In genomic region chr1:23224721-23225648, GRCh38 we compare ENCODE assay signal across 11 cellular contexts. TPM values are rescaled to one million over a fixed set of nuclear protein-coding genes. Genes with fewer than 3 reads are reported as not detected.
DNase-seq lines count a peak whose midpoint lies in the region; TF ChIP-seq lines count a peak whose summit lies in the region.
"Had no signal": no experiment of that assay in that cellular context is flagged by ENCODE, and none has a peak within 500 bp of the region (broad histone marks: within the 10 kb centered on the region; RNA-seq: fewer than 3 reads in every experiment).

No MANE protein-coding gene starts in this region.

- H3K4me3 ChIP-seq in SJCRH30 = peak overlapping the region; percentile 11; the same call in 1 of the 2 replicates
- H3K4me3 ChIP-seq in fibroblast of the aortic adventitia (ENCODE audit: low read depth, low read length) = peak overlapping the region; percentile 19
- H3K4me3 ChIP-seq in neural progenitor cell = no peak overlapping the region
- no peak overlapping the region for H3K4me3 ChIP-seq in HAP-1
- H3K4me3 ChIP-seq: sigmoid colon had no signal

- in situ Hi-C loops in HAP-1 (cut with MboI; ENCODE audit: low sequenced_read_pairs) = no loop called here

- TF ChIP-seq CTCF in fibroblast of the aortic adventitia (IDR thresholded peaks at IDR 0.05; ENCODE audit: insufficient read depth, low read length) (no peak), neural progenitor cell (IDR thresholded peaks at IDR 0.05) (no peak)

- H3K9me3 ChIP-seq in SJCRH30 (replicated peaks) (peaks cover 3% of the 10 kb centered on the region; the same call in 1 of the 2 replicates), neural progenitor cell (ENCODE audit: low read depth) (no peaks in the 10 kb centered on the region), HAP-1 (no peaks in the 10 kb centered on the region)
- H3K9me3 ChIP-seq: sigmoid colon had no signal

- H3K9me3 Mint-ChIP-seq in neural progenitor cell = peaks cover 10% of the 10 kb centered on the region

- H3K4me1 Mint-ChIP-seq in neural progenitor cell = peaks cover 4% of the 10 kb centered on the region

- H4K20me1 ChIP-seq in neural progenitor cell (ENCODE audit: low read depth) = no peaks in the 10 kb centered on the region

- H3K36me3 ChIP-seq in SJCRH30 (no peaks in the 10 kb centered on the region), neural progenitor cell (no peaks in the 10 kb centered on the region), HAP-1 (replicated peaks) (no peaks in the 10 kb centered on the region)
- H3K36me3 ChIP-seq: sigmoid colon had no signal

- peak; percentile 86 for DNase-seq in Daoy (ENCODE audit: low read depth)
- peak; percentile 29 to 46 for DNase-seq in SJCRH30
- peak; percentile 76 for DNase-seq in fibroblast of the aortic adventitia (ENCODE audit: low read depth)
- DNase-seq in neural progenitor cell (ENCODE audit: low spot score) = no peak
- DNase-seq in OCI-M1 (lab: John Stamatoyannopoulos, UW) = no peak
- DNase-seq in caudate nucleus (lab: John Stamatoyannopoulos, UW) = no peak
- no peak for DNase-seq in HAP-1 (ENCODE audit: low spot score in 2 of 2)
- no peak for DNase-seq in medulla oblongata (ENCODE audit: extremely low spot score)
- DNase-seq: MM.1S, SHP77 treated with DMSO at 0.1 percent for 48 hours, sigmoid colon had no signal

- no peaks in the 10 kb centered on the region for H3K79me2 ChIP-seq in neural progenitor cell (ENCODE audit: low read depth)

- H3K27ac ChIP-seq in SJCRH30 (no peak overlapping the region), neural progenitor cell (no peak overlapping the region), caudate nucleus (ENCODE audit: low read depth, low read length) (no peak overlapping the region)
- H3K27ac ChIP-seq: sigmoid colon had no signal

- H3K4me1 ChIP-seq in SJCRH30 = peaks cover 5% of the 10 kb centered on the region; the same call in 1 of the 2 replicates
- H3K4me1 ChIP-seq in neural progenitor cell = peaks cover 6% of the 10 kb centered on the region
- H3K4me1 ChIP-seq in HAP-1 = no peaks in the 10 kb centered on the region
- H3K4me1 ChIP-seq: sigmoid colon had no signal

- peaks cover 16% of the 10 kb centered on the region for H3K27me3 Mint-ChIP-seq in neural progenitor cell (ENCODE audit: insufficient read depth, low read depth)

- H3K4me2 ChIP-seq in neural progenitor cell = no peak overlapping the region

- no peaks in the 10 kb centered on the region for H3K36me3 Mint-ChIP-seq in neural progenitor cell

- H2AFZ ChIP-seq in neural progenitor cell (replicated peaks) = peak overlapping the region; percentile 50

- H3K27me3 ChIP-seq in SJCRH30 = peaks cover 9% of the 10 kb centered on the region; the same call in 1 of the 2 replicates
- H3K27me3 ChIP-seq in neural progenitor cell = no peaks in the 10 kb centered on the region
- 0 out of 2 replicates have a peak, but pooled peaks cover 2% of the 10 kb centered on the region for H3K27me3 ChIP-seq in HAP-1 (ENCODE audit: low read depth)

- peaks cover 11% of the 10 kb centered on the region for H3F3A ChIP-seq in neural progenitor cell (ENCODE audit: low read depth)

- no peak overlapping the region for H3K9ac ChIP-seq in neural progenitor cell

- H3K4me3 Mint-ChIP-seq in neural progenitor cell = peak overlapping the region; percentile 19

- peak overlapping the region; percentile 18 for H3K27ac Mint-ChIP-seq in neural progenitor cell

RNA-seq across cellular contexts. Expression of gene HTR1D, which starts 7.7 kb away (rescaled TPM):
- 3.1 and 5.0 TPM in 2 replicates for total RNA-seq in Daoy (2014; rRNA removed; shearing (Covaris generic))
- not detected in 2 replicates for total RNA-seq in SJCRH30 (2014; rRNA removed; shearing (Covaris generic))
- total RNA-seq in fibroblast of the aortic adventitia (ENCODE audit: low replicate concordance) (not detected in 2 replicates), neural progenitor cell (ENCODE audit: low replicate concordance) (1.1 and 2.0 TPM in 2 replicates)
- total RNA-seq: sigmoid colon had no signal

RNA-seq across cellular contexts. Expression of gene LUZP1, which starts 56.3 kb away (rescaled TPM):
- total RNA-seq in Daoy (2014; rRNA removed; shearing (Covaris generic)) = 24.3 and 30.2 TPM in 2 replicates
- total RNA-seq in SJCRH30 (2014; rRNA removed; shearing (Covaris generic)) = 28.8 and 29.8 TPM in 2 replicates
- total RNA-seq in fibroblast of the aortic adventitia (ENCODE audit: low replicate concordance) = 26.2 and 107 TPM in 2 replicates
- total RNA-seq in neural progenitor cell (ENCODE audit: low replicate concordance) = 38.0 and 39.1 TPM in 2 replicates

Comparison
In these comparisons a context has a peak if more than half of its experiments do, and no peak if none do; other contexts are left out.
1. DNase-seq: peak in Daoy (single experiment), SJCRH30 (2 of 2) and fibroblast of the aortic adventitia (single experiment); none in neural progenitor cell (single experiment), OCI-M1 (single experiment), caudate nucleus (0 of 61), HAP-1 (0 of 2) and medulla oblongata (single experiment).
2. H3K4me3 ChIP-seq: peak in SJCRH30 (single experiment) and fibroblast of the aortic adventitia (single experiment); none in neural progenitor cell (single experiment) and HAP-1 (single experiment).